20 cellular contexts compared by ENCODE assay signal in genomic region chr22:17949926-17950473, GRCh38.
A peak's percentile ranks its signal among the peaks of the same experiment; 100 is the strongest.
DNase-seq lines count a peak whose midpoint lies in the region; ATAC-seq, FAIRE-seq and TF ChIP-seq lines count a peak whose summit lies in the region.
"Had no signal": no experiment of that assay in that cellular context is flagged by ENCODE, and none has a peak within 500 bp of the region (broad histone marks: within the 10 kb centered on the region; RNA-seq: fewer than 3 reads in every experiment).

No MANE protein-coding gene starts in this region.

- H3K36me3 ChIP-seq in endothelial cell of umbilical vein (ENCODE audit: control insufficient read depth in 2 of 2, extremely low read depth in 1 of 2, insufficient read depth in 2 of 2, low read length in 2 of 2): no peaks in the 10 kb centered on the region
- no peaks in the 10 kb centered on the region for H3K36me3 ChIP-seq in osteoblast (ENCODE audit: insufficient read depth, low read length)
- H3K36me3 ChIP-seq: upper lobe of left lung had no signal

- no peak overlapping the region for H3K27ac ChIP-seq in endothelial cell of umbilical vein (ENCODE audit: insufficient read depth, low read depth, low read length)
- peak overlapping the region; percentile 60 for H3K27ac ChIP-seq in osteoblast (ENCODE audit: low read depth, low read length)

- no peak for TF ChIP-seq CTCF in endothelial cell of umbilical vein (IDR thresholded peaks at IDR 0.05; ENCODE audit: extremely low read depth in 1 of 2, insufficient read depth in 1 of 2, low read depth in 1 of 2, low read length in 2 of 2)
- TF ChIP-seq CTCF in osteoblast (IDR thresholded peaks at IDR 0.05; ENCODE audit: extremely low read depth, low read depth, low read length): no peak

- POLR2A ChIA-PET in endothelial cell of umbilical vein (lab: Charles Lee): no interaction called here

- H3K27me3 ChIP-seq in endothelial cell of umbilical vein (ENCODE audit: control insufficient read depth in 2 of 2, insufficient read depth in 2 of 2, low read length in 2 of 2): no peaks in the 10 kb centered on the region
- H3K27me3 ChIP-seq in osteoblast (ENCODE audit: insufficient read depth, low read length): no peaks in the 10 kb centered on the region
- H3K27me3 ChIP-seq: upper lobe of left lung had no signal

- H3K4me1 Mint-ChIP-seq in stimulated activated effector memory CD8-positive, alpha-beta T cell treated with anti-CD3 and anti-CD28 coated beads, Interleukin-12 subunit alpha, Interleukin-12 subunit beta, amount 100 ng/mL, for 72 hours: peaks cover 52% of the 10 kb centered on the region
- H3K4me1 Mint-ChIP-seq: activated CD8-positive, alpha-beta memory T cell treated with anti-CD3 and anti-CD28 coated beads, Interleukin-2, amount 10 ng/mL, durations not matched to agents 7 days and 5 days had no signal

- no peak overlapping the region for H2AFZ ChIP-seq in endothelial cell of umbilical vein (ENCODE audit: low read depth, low read length)
- no peak overlapping the region for H2AFZ ChIP-seq in osteoblast (ENCODE audit: low read length)

- no peaks in the 10 kb centered on the region for H3K9me1 ChIP-seq in endothelial cell of umbilical vein (replicated peaks; ENCODE audit: control insufficient read depth, extremely low read depth, insufficient read depth, low read length)

- dilution Hi-C loops in endothelial cell of umbilical vein (cut with MboI; ENCODE audit: extremely low pct_ligation_motif_present, low sequenced_read_pairs): no loop called here

- no peak overlapping the region for H3K4me2 ChIP-seq in endothelial cell of umbilical vein (ENCODE audit: insufficient read depth, low read length)
- H3K4me2 ChIP-seq in osteoblast (ENCODE audit: insufficient read depth, low read length): peak overlapping the region; percentile 43

- H3K79me2 ChIP-seq in endothelial cell of umbilical vein (ENCODE audit: control insufficient read depth, insufficient read depth, low read length): peaks cover 78% of the 10 kb centered on the region
- H3K79me2 ChIP-seq in osteoblast (ENCODE audit: insufficient read depth, low read length): peaks cover 91% of the 10 kb centered on the region

- no peaks in the 10 kb centered on the region for H3K9me3 Mint-ChIP-seq in stimulated activated effector memory CD8-positive, alpha-beta T cell treated with anti-CD3 and anti-CD28 coated beads, Interleukin-12 subunit alpha, Interleukin-12 subunit beta, amount 100 ng/mL, for 72 hours
- H3K9me3 Mint-ChIP-seq: stimulated activated naive CD8-positive, alpha-beta T cell treated with anti-CD3 and anti-CD28 coated beads, Interleukin-15, Interleukin-2, amounts not matched to agents 100 ng/mL and 50 ng/mL, for 24 hours had no signal

- intact Hi-C loops in endothelial cell of umbilical vein (cut with micrococcal nuclease): no loop called here

- no peaks in the 10 kb centered on the region for H3K9me3 ChIP-seq in endothelial cell of umbilical vein (replicated peaks; ENCODE audit: control insufficient read depth, insufficient read depth, low read length)
- H3K9me3 ChIP-seq in osteoblast (ENCODE audit: low read depth, low read length): no peaks in the 10 kb centered on the region
- H3K9me3 ChIP-seq: upper lobe of left lung had no signal

- H3K4me3 ChIP-seq in endothelial cell of umbilical vein (replicated peaks in 1 of 3; ENCODE audit: insufficient read depth in 1 of 3, low read depth in 1 of 3, low read length in 3 of 3) (no peak overlapping the region), osteoblast (ENCODE audit: insufficient read depth, low read length) (no peak overlapping the region)
- H3K4me3 ChIP-seq: upper lobe of left lung had no signal

- no peak overlapping the region for H3K4me3 Mint-ChIP-seq in stimulated activated effector memory CD8-positive, alpha-beta T cell treated with anti-CD3 and anti-CD28 coated beads, Interleukin-12 subunit alpha, Interleukin-12 subunit beta, amount 100 ng/mL, for 72 hours
- H3K4me3 Mint-ChIP-seq: activated CD8-positive, alpha-beta memory T cell treated with anti-CD3 and anti-CD28 coated beads, Interleukin-2, amount 10 ng/mL, durations not matched to agents 7 days and 5 days; stimulated activated naive CD8-positive, alpha-beta T cell treated with anti-CD3 and anti-CD28 coated beads, Interleukin-15, Interleukin-2, amounts not matched to agents 100 ng/mL and 50 ng/mL, for 24 hours had no signal

- FAIRE-seq in endothelial cell of umbilical vein (lab: Jason Lieb, UNC): peak; percentile 59

- H3K4me1 ChIP-seq in endothelial cell of umbilical vein (ENCODE audit: control insufficient read depth, extremely low read depth, insufficient read depth, low read length) (peaks cover 17% of the 10 kb centered on the region), osteoblast (ENCODE audit: insufficient read depth, low read length) (peaks cover 27% of the 10 kb centered on the region)

- no peaks in the 10 kb centered on the region for H4K20me1 ChIP-seq in endothelial cell of umbilical vein (replicated peaks; ENCODE audit: control insufficient read depth, extremely low read depth, insufficient read depth, low read length)
- H4K20me1 ChIP-seq in osteoblast (ENCODE audit: insufficient read depth, low read length): peaks cover 62% of the 10 kb centered on the region

- CTCF ChIA-PET in endothelial cell of umbilical vein (lab: Charles Lee): interaction anchor here (0.7 to 1.2 kb wide), 2 partner anchors 40 to 111 kb away, joined by 4 read pairs; no protein-coding TSS in a partner anchor

- DNase-seq in ELR (ENCODE audit: low read depth) (peak; percentile 36), LHCN-M2 (ENCODE audit: low read depth) (peak; percentile 55), endothelial cell of umbilical vein (ENCODE audit: low read depth, low spot score) (no peak), osteoblast (ENCODE audit: insufficient read length, low spot score, missing footprints) (no peak), D341Med (ENCODE audit: low spot score) (no peak)
- no peak for DNase-seq in stimulated activated effector memory CD8-positive, alpha-beta T cell treated with anti-CD3 and anti-CD28 coated beads, Interleukin-12 subunit alpha, Interleukin-12 subunit beta, amount 100 ng/mL, for 72 hours (ENCODE audit: low spot score in 2 of 2)
- DNase-seq in central memory CD4-positive, alpha-beta T cell: no peak
- DNase-seq: activated CD8-positive, alpha-beta memory T cell treated with anti-CD3 and anti-CD28 coated beads, Interleukin-2, amount 10 ng/mL, durations not matched to agents 7 days and 5 days; cerebellar nuclear complex; DMS53; effector memory CD4-positive, alpha-beta T cell; NCI-H1436 treated with DMSO at 0.1 percent for 48 hours; NK-92 treated with Interleukin-12 subunit alpha and Interleukin-12 subunit beta, amount 100 ng/mL, for 24 hours; SHP77; stimulated activated CD4-positive, alpha-beta T cell treated with anti-CD3 and anti-CD28 coated beads, Interleukin-12 subunit alpha, Interleukin-12 subunit beta, amount 100 ng/mL, for 4 hours; upper lobe of left lung had no signal

- no peak for TF ChIP-seq POLR2A in endothelial cell of umbilical vein (IDR thresholded peaks at IDR 0.05; ENCODE audit: low read depth, low read length)

- peaks cover 5% of the 10 kb centered on the region for H3K36me3 Mint-ChIP-seq in stimulated activated effector memory CD8-positive, alpha-beta T cell treated with anti-CD3 and anti-CD28 coated beads, Interleukin-12 subunit alpha, Interleukin-12 subunit beta, amount 100 ng/mL, for 72 hours

- H3K9ac ChIP-seq in endothelial cell of umbilical vein (replicated peaks; ENCODE audit: extremely low read depth, insufficient read depth, low read length): no peak overlapping the region

- ATAC-seq in HG03439 (IDR thresholded peaks at IDR 0.05; ENCODE audit: unreplicated experiment): no peak
- no peak for ATAC-seq in stimulated activated effector memory CD8-positive, alpha-beta T cell treated with anti-CD3 and anti-CD28 coated beads, Interleukin-12 subunit alpha, Interleukin-12 subunit beta, amount 100 ng/mL, for 72 hours
- ATAC-seq: activated CD4-positive, CD25-positive, alpha-beta regulatory T cell treated with anti-CD3 and anti-CD28 coated beads, Interleukin-2, amount 50 U/mL, for 24 hours; activated CD8-positive, alpha-beta memory T cell treated with anti-CD3 and anti-CD28 coated beads, Interleukin-2, amount 10 ng/mL, durations not matched to agents 7 days and 5 days; left lobe of liver had no signal

- BruUV-seq in endothelial cell of umbilical vein (replicated peaks; lab: Mats Ljungman, UMichigan): no TSS peak

- H3K27ac Mint-ChIP-seq in stimulated activated effector memory CD8-positive, alpha-beta T cell treated with anti-CD3 and anti-CD28 coated beads, Interleukin-12 subunit alpha, Interleukin-12 subunit beta, amount 100 ng/mL, for 72 hours: no peak overlapping the region
- H3K27ac Mint-ChIP-seq: activated CD8-positive, alpha-beta memory T cell treated with anti-CD3 and anti-CD28 coated beads, Interleukin-2, amount 10 ng/mL, durations not matched to agents 7 days and 5 days; stimulated activated naive CD8-positive, alpha-beta T cell treated with anti-CD3 and anti-CD28 coated beads, Interleukin-15, Interleukin-2, amounts not matched to agents 100 ng/mL and 50 ng/mL, for 24 hours had no signal

TF ChIP-seq in endothelial cell of umbilical vein, 7 proteins besides CTCF, POLR2A, EP300 and RAD21:
- TF ChIP-seq MYC (IDR thresholded peaks at IDR 0.05; ENCODE audit: low read depth, low read length) (no peak), GATA2 (IDR thresholded peaks at IDR 0.05; ENCODE audit: insufficient read depth, insufficient read length, low read depth, low read length) (no peak), FOS (IDR thresholded peaks at IDR 0.05; ENCODE audit: borderline replicate concordance, insufficient read depth, low read length) (no peak), POLR2AphosphoS5 (IDR thresholded peaks at IDR 0.05; ENCODE audit: insufficient read depth, low read depth, low read length) (no peak), JUN (IDR thresholded peaks at IDR 0.05; ENCODE audit: borderline replicate concordance, insufficient read depth, insufficient read length, low read depth) (no peak), EZH2 (IDR thresholded peaks at IDR 0.05; ENCODE audit: borderline replicate concordance, low read depth, low read length, severe bottlenecking) (no peak)
- TF ChIP-seq, protein P1, sequence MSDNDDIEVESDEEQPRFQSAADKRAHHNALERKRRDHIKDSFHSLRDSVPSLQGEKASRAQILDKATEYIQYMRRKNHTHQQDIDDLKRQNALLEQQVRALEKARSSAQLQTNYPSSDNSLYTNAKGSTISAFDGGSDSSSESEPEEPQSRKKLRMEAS (IDR thresholded peaks at IDR 0.05; ENCODE audit: insufficient read depth, insufficient read length): no peak

Comparison
In these comparisons a context has a peak if more than half of its experiments do, and no peak if none do; other contexts are left out.
1. DNase-seq: peak in ELR (single experiment) and LHCN-M2 (single experiment); none in endothelial cell of umbilical vein (single experiment), osteoblast (single experiment), stimulated activated effector memory CD8-positive, alpha-beta T cell treated with anti-CD3 and anti-CD28 coated beads, Interleukin-12 subunit alpha, Interleukin-12 subunit beta, amount 100 ng/mL, for 72 hours (0 of 2), D341Med (single experiment) and central memory CD4-positive, alpha-beta T cell (single experiment).